In the genomic region with DNA sequence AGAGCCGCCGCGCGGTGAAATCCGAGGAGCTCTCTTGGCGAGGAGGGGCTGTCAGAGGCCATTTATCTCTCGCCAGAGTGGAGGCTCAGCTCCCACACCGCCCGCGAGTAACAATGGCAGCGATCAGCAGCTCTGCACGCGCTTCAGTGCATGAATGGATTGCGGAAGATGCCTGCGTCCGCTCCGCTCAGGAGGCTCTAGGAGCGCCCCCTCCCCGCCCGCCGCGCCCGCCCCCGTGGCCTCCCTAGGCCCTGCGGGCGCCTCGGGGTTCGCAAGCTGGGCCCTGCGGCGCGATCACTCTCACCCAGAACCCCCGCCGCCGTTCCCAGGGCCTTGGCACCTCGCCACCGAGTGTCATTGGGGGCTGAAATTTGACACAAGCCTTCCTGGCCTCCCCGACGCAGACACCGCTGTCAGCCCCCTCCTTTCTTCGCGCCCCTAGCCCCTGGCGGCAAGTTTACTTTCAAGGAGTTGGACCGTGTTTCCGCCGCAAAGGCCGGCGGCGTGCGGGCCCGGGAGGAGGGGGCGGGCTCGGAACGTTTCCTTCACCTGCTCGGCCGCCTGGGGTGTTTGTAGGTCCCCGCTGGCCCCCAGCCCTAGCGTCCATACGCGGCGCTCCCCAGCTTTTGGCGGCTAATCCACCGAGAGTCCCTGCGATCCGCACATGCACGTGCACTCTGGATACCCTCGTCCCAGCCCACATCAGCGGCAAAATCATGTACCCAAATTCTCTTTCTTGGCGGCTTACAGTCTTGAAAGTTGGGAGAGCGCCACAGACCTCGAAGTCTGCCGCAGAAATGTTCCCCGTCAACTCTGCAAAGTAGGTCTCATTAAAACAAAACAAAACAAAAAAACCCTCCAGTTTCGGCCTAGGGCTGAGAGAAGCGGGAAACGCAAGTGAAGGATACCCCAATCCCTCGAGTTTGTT, we compare ENCODE assay signal across 1 cellular context.
TF ChIP-seq lines count a peak whose summit lies in the region.

No MANE protein-coding gene starts in this region.

TF ChIP-seq in H1, 55 proteins besides CTCF, POLR2A, EP300 and RAD21 (continued from another document):
- TF ChIP-seq, protein P1, sequence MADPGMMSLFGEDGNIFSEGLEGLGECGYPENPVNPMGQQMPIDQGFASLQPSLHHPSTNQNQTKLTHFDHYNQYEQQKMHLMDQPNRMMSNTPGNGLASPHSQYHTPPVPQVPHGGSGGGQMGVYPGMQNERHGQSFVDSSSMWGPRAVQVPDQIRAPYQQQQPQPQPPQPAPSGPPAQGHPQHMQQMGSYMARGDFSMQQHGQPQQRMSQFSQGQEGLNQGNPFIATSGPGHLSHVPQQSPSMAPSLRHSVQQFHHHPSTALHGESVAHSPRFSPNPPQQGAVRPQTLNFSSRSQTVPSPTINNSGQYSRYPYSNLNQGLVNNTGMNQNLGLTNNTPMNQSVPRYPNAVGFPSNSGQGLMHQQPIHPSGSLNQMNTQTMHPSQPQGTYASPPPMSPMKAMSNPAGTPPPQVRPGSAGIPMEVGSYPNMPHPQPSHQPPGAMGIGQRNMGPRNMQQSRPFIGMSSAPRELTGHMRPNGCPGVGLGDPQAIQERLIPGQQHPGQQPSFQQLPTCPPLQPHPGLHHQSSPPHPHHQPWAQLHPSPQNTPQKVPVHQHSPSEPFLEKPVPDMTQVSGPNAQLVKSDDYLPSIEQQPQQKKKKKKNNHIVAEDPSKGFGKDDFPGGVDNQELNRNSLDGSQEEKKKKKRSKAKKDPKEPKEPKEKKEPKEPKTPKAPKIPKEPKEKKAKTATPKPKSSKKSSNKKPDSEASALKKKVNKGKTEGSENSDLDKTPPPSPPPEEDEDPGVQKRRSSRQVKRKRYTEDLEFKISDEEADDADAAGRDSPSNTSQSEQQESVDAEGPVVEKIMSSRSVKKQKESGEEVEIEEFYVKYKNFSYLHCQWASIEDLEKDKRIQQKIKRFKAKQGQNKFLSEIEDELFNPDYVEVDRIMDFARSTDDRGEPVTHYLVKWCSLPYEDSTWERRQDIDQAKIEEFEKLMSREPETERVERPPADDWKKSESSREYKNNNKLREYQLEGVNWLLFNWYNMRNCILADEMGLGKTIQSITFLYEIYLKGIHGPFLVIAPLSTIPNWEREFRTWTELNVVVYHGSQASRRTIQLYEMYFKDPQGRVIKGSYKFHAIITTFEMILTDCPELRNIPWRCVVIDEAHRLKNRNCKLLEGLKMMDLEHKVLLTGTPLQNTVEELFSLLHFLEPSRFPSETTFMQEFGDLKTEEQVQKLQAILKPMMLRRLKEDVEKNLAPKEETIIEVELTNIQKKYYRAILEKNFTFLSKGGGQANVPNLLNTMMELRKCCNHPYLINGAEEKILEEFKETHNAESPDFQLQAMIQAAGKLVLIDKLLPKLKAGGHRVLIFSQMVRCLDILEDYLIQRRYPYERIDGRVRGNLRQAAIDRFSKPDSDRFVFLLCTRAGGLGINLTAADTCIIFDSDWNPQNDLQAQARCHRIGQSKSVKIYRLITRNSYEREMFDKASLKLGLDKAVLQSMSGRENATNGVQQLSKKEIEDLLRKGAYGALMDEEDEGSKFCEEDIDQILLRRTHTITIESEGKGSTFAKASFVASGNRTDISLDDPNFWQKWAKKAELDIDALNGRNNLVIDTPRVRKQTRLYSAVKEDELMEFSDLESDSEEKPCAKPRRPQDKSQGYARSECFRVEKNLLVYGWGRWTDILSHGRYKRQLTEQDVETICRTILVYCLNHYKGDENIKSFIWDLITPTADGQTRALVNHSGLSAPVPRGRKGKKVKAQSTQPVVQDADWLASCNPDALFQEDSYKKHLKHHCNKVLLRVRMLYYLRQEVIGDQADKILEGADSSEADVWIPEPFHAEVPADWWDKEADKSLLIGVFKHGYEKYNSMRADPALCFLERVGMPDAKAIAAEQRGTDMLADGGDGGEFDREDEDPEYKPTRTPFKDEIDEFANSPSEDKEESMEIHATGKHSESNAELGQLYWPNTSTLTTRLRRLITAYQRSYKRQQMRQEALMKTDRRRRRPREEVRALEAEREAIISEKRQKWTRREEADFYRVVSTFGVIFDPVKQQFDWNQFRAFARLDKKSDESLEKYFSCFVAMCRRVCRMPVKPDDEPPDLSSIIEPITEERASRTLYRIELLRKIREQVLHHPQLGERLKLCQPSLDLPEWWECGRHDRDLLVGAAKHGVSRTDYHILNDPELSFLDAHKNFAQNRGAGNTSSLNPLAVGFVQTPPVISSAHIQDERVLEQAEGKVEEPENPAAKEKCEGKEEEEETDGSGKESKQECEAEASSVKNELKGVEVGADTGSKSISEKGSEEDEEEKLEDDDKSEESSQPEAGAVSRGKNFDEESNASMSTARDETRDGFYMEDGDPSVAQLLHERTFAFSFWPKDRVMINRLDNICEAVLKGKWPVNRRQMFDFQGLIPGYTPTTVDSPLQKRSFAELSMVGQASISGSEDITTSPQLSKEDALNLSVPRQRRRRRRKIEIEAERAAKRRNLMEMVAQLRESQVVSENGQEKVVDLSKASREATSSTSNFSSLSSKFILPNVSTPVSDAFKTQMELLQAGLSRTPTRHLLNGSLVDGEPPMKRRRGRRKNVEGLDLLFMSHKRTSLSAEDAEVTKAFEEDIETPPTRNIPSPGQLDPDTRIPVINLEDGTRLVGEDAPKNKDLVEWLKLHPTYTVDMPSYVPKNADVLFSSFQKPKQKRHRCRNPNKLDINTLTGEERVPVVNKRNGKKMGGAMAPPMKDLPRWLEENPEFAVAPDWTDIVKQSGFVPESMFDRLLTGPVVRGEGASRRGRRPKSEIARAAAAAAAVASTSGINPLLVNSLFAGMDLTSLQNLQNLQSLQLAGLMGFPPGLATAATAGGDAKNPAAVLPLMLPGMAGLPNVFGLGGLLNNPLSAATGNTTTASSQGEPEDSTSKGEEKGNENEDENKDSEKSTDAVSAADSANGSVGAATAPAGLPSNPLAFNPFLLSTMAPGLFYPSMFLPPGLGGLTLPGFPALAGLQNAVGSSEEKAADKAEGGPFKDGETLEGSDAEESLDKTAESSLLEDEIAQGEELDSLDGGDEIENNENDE (IDR thresholded peaks at IDR 0.05; ENCODE audit: insufficient replicate concordance, low read length): no peak
- TF ChIP-seq CREB1 (IDR thresholded peaks at IDR 0.05): no peak
- TF ChIP-seq, protein P2, sequence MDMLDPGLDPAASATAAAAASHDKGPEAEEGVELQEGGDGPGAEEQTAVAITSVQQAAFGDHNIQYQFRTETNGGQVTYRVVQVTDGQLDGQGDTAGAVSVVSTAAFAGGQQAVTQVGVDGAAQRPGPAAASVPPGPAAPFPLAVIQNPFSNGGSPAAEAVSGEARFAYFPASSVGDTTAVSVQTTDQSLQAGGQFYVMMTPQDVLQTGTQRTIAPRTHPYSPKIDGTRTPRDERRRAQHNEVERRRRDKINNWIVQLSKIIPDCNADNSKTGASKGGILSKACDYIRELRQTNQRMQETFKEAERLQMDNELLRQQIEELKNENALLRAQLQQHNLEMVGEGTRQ (IDR thresholded peaks at IDR 0.05; ENCODE audit: low read length): no peak
- TF ChIP-seq RFX5 (IDR thresholded peaks at IDR 0.05; ENCODE audit: borderline replicate concordance, low read depth, low read length): no peak
- TF ChIP-seq CHD1 (IDR thresholded peaks at IDR 0.05; ENCODE audit: low read depth, low read length): no peak
- TF ChIP-seq RNF2 (IDR thresholded peaks at IDR 0.05; ENCODE audit: borderline replicate concordance, low read depth, low read length, missing control alignments, poor library complexity, severe bottlenecking): peak; percentile 62
- TF ChIP-seq TCF12 (IDR thresholded peaks at IDR 0.05; ENCODE audit: low read depth, low read length): no peak
- no peak for TF ChIP-seq SIRT6 (IDR thresholded peaks at IDR 0.05; ENCODE audit: low read length)
- no peak for TF ChIP-seq FOSL1 (IDR thresholded peaks at IDR 0.05; ENCODE audit: insufficient read depth, low read depth, low read length)
- no peak for TF ChIP-seq SUZ12 (IDR thresholded peaks at IDR 0.05; ENCODE audit: low read length)
- no peak for TF ChIP-seq CBX8 (IDR thresholded peaks at IDR 0.05; ENCODE audit: borderline replicate concordance, low read depth, low read length)
- TF ChIP-seq PHF8 (conservative IDR thresholded peaks at IDR 0.05; ENCODE audit: low read depth, low read length): no peak
- no peak for TF ChIP-seq SP2 (IDR thresholded peaks at IDR 0.05; ENCODE audit: low read length)
